ENCODE assay signal across 8 cellular contexts in genomic region chr11:86740628-86741488, GRCh38. TPM values are rescaled to one million over a fixed set of nuclear protein-coding genes. Genes with fewer than 3 reads are reported as not detected.
A peak's percentile ranks its signal among the peaks of the same experiment; 100 is the strongest.
DNase-seq lines count a peak whose midpoint lies in the region; ATAC-seq and TF ChIP-seq lines count a peak whose summit lies in the region.

No MANE protein-coding gene starts in this region.

- ATAC-seq in WTC11 (peak; percentile 82), HG02981 (IDR thresholded peaks at IDR 0.05; ENCODE audit: unreplicated experiment) (no peak), GM19463 (IDR thresholded peaks at IDR 0.05; ENCODE audit: unreplicated experiment) (no peak)

- H3K27ac ChIP-seq in trophoblast cell (ENCODE audit: low read depth, low read length) = peak overlapping the region; percentile 99

- H3K4me3 ChIP-seq in trophoblast cell (ENCODE audit: low read depth, low read length) = no peak overlapping the region

- CTCF ChIA-PET in HEK293T (lab: Yijun Ruan, JAX) (interaction anchor here (0.6 to 1.8 kb wide), 2 partner anchors 9 to 72 kb away, joined by 3 to 5 read pairs; no protein-coding TSS in a partner anchor), WTC11 (lab: Charles Lee) (interaction anchor here (1.0 kb wide), 1 partner anchor 64 kb away, joined by 3 read pairs; no protein-coding TSS in a partner anchor)

- H2BK120ac ChIP-seq in trophoblast cell (ENCODE audit: insufficient read depth, low read length, poor library complexity) = peak overlapping the region; percentile 99

- H3K79me1 ChIP-seq in trophoblast cell (ENCODE audit: low read length) = peaks cover 45% of the 10 kb centered on the region

- no peak overlapping the region for H3K9ac ChIP-seq in trophoblast cell (ENCODE audit: low read length)

- H3K27me3 Mint-ChIP-seq in WTC11 (ENCODE audit: low read depth) = no peaks in the 10 kb centered on the region

- no peak overlapping the region for H3K23ac ChIP-seq in trophoblast cell (ENCODE audit: low read length)

- H3K4ac ChIP-seq in trophoblast cell (ENCODE audit: low read depth, low read length) = peak overlapping the region; percentile 81

- H4K91ac ChIP-seq in trophoblast cell (ENCODE audit: low read depth, low read length) = peak overlapping the region; percentile 99

- 0 out of 2 replicates have a peak, but pooled peaks cover 3% of the 10 kb centered on the region for H3K36me3 Mint-ChIP-seq in WTC11

- H4K12ac ChIP-seq in trophoblast cell (ENCODE audit: low read depth, low read length) = peak overlapping the region; percentile 68

- H3K14ac ChIP-seq in trophoblast cell (ENCODE audit: low read length) = peak overlapping the region; percentile 91

- peak overlapping the region; percentile 97 for H2BK12ac ChIP-seq in trophoblast cell (ENCODE audit: low read length)

- no CpG with 5 or more reads among the region's 7 CpGs for WGBS in trophoblast cell (ENCODE audit: extremely low coverage, insufficient coverage, insufficient read length)

- peaks cover 22% of the 10 kb centered on the region for H3K9me3 Mint-ChIP-seq in WTC11

- peak overlapping the region; percentile 46 for H2AFZ ChIP-seq in trophoblast cell (ENCODE audit: insufficient read depth, low read length, poor library complexity)

- peak overlapping the region; percentile 14 for H2AK5ac ChIP-seq in trophoblast cell (ENCODE audit: low read length)

- H2BK5ac ChIP-seq in trophoblast cell (ENCODE audit: low read depth, low read length, poor library complexity) = peak overlapping the region; percentile 100

- TF ChIP-seq CTCF in WTC11 (IDR thresholded peaks at IDR 0.05) = no peak

- H3K79me2 ChIP-seq in trophoblast cell (ENCODE audit: control insufficient read depth, insufficient read depth, low read length, poor library complexity) = peaks cover 6% of the 10 kb centered on the region

- POLR2A ChIA-PET in HEK293T (lab: Yijun Ruan, JAX) = interaction anchor here (0.7 to 1.0 kb wide), 4 partner anchors 34 to 59 kb away, joined by 3 read pairs; partner anchors contain the start of gene PRSS23
- POLR2A ChIA-PET in WTC11 (lab: Charles Lee) = no interaction called here

- peaks cover 15% of the 10 kb centered on the region for H3K4me1 Mint-ChIP-seq in WTC11

- peak overlapping the region; percentile 78 for H4K8ac ChIP-seq in trophoblast cell (ENCODE audit: low read depth, low read length)

- peaks cover 28 to 44% of the 10 kb centered on the region in 2 experiments for H3K4me1 ChIP-seq in trophoblast cell (ENCODE audit: control insufficient read depth in 1 of 2, insufficient read depth in 2 of 2, low read length in 2 of 2)

- DNase-seq in 8988T = peak; percentile 58
- peak; percentile 44 for DNase-seq in HEK293T (ENCODE audit: extremely low spot score)
- DNase-seq in WTC11 (ENCODE audit: low spot score) = peak; percentile 15
- DNase-seq in glomerular endothelial cell (ENCODE audit: extremely low read depth, low read depth, low spot score) = peak; percentile 94
- DNase-seq in trophoblast cell = peak; percentile 87 to 97
- DNase-seq in NCI-H510A treated with DMSO at 0.1 percent for 48 hours (lab: John Stamatoyannopoulos, UW) = no peak

- H3K27ac Mint-ChIP-seq in WTC11 = peak overlapping the region; percentile 95

- H3K18ac ChIP-seq in trophoblast cell (ENCODE audit: low read length) = peak overlapping the region; percentile 94

- no peaks in the 10 kb centered on the region for H3K9me3 ChIP-seq in trophoblast cell (ENCODE audit: insufficient read depth, low read depth, low read length)

- H3K36me3 ChIP-seq in trophoblast cell (ENCODE audit: control insufficient read depth in 1 of 2, insufficient read depth in 2 of 2, low read length in 2 of 2) = no peaks in the 10 kb centered on the region

- no peak overlapping the region for H3K4me3 Mint-ChIP-seq in WTC11

- H3K27me3 ChIP-seq in trophoblast cell (ENCODE audit: insufficient read depth, low read length) = no peaks in the 10 kb centered on the region

- H3K4me2 ChIP-seq in trophoblast cell (ENCODE audit: low read length) = peak overlapping the region; percentile 15

TF ChIP-seq in HEK293T, 16 proteins besides CTCF, POLR2A, EP300 and RAD21:
- no peak for TF ChIP-seq FOXM1 (IDR thresholded peaks at IDR 0.05; ENCODE audit: borderline replicate concordance)
- TF ChIP-seq CTBP1 (IDR thresholded peaks at IDR 0.05; ENCODE audit: borderline replicate concordance) = peak; percentile 23; the same call in 1 of the 2 replicates
- no peak for TF ChIP-seq L3MBTL2 (conservative IDR thresholded peaks at IDR 0.05)
- no peak for TF ChIP-seq ZNF384 (IDR thresholded peaks at IDR 0.05)

TF ChIP-seq in WTC11, 78 proteins besides CTCF, POLR2A, EP300 and RAD21:
- TF ChIP-seq CDX4 (CRISPR knock-in tag; IDR thresholded peaks at IDR 0.05; ENCODE audit: borderline replicate concordance) = no peak
- no peak for TF ChIP-seq EMX1 (CRISPR knock-in tag; IDR thresholded peaks at IDR 0.05)
- no peak for TF ChIP-seq PREB (CRISPR knock-in tag; IDR thresholded peaks at IDR 0.05; ENCODE audit: borderline replicate concordance)
- no peak for TF ChIP-seq JUN (CRISPR knock-in tag; IDR thresholded peaks at IDR 0.05)
- TF ChIP-seq IRF2 (CRISPR knock-in tag; IDR thresholded peaks at IDR 0.05; ENCODE audit: borderline replicate concordance, low read depth) = no peak
- TF ChIP-seq ZNF416 (CRISPR knock-in tag; IDR thresholded peaks at IDR 0.05) = no peak
- TF ChIP-seq ZNF423 (CRISPR knock-in tag; IDR thresholded peaks at IDR 0.05) = peak; percentile 4; the same call in 1 of the 2 replicates
TF ChIP-seq in WTC11: peak in this region for 1.

RNA-seq across cellular contexts. Expression of gene PRSS23, which starts 59.5 kb away (rescaled TPM):
- total RNA-seq in WTC11 (2021) = 3.4 to 4.2 TPM (median 3.5 TPM) in 3 replicates
- total RNA-seq in glomerular endothelial cell = 282 and 749 TPM in 2 replicates
- polyA plus RNA-seq in trophoblast cell (2013) = 180 and 185 TPM in 2 replicates

Comparison
In these comparisons a context has a peak if more than half of its experiments do, and no peak if none do; other contexts are left out.
1. RNA of gene PRSS23, which starts 59.5 kb away (total RNA-seq): 282 to 749 TPM in glomerular endothelial cell; 3.4 to 4.2 TPM in WTC11; every median in the first group is over 10 times any median in the second.